In the genomic region with DNA sequence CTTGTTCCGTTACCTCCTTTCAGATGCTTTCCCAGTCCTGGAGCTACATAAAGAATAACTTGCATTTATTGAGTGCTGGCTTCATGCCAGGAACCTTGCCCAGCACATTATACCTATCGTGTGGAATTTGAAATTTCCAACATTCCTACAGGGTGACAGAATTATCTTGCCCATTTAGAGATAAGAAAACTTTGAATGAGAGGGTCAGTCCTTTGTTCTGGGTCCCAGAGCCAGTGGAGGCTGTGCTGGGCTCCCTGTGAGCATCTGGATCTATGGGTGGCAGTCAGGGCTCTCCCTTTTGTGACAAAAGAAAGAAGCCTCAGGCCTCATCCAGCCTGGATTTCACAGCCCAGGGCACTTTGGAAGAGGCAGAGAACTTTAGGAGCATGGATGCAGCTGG, we compare ENCODE assay signal across 26 cellular contexts. TPM values are rescaled to one million over a fixed set of nuclear protein-coding genes. Genes with fewer than 3 reads are reported as not detected.
DNase-seq lines count a peak whose midpoint lies in the region; ATAC-seq and TF ChIP-seq lines count a peak whose summit lies in the region.
"Had no signal": no experiment of that assay in that cellular context is flagged by ENCODE, and none has a peak within 500 bp of the region (broad histone marks: within the 10 kb centered on the region; RNA-seq: fewer than 3 reads in every experiment).

No MANE protein-coding gene starts in this region.

- H3K4me3 ChIP-seq in right atrium auricular region (no peak overlapping the region), testis (no peak overlapping the region)
- H3K4me3 ChIP-seq: dorsolateral prefrontal cortex, transverse colon had no signal

- H3K4me1 ChIP-seq in right atrium auricular region (peaks cover 0 to 18% of the 10 kb centered on the region in 2 donors), testis (peaks cover 29% of the 10 kb centered on the region)

- 58 to 66% methylated on average over 2 of the region's 2 CpGs for WGBS in testis, 2 donors

- no peak for ATAC-seq in left cardiac atrium
- ATAC-seq: activated CD8-positive, alpha-beta T cell treated with anti-CD3 and anti-CD28 coated beads, Interleukin-2, amount 10 ng/mL, durations not matched to agents 7 days and 5 days; activated T-cell treated with anti-CD3 and anti-CD28 coated beads, Interleukin-2, amount 50 U/mL, for 4 hours had no signal

- no peak for TF ChIP-seq POLR2A in testis (IDR thresholded peaks at IDR 0.05)

- peaks cover 5% of the 10 kb centered on the region for H3K27me3 Mint-ChIP-seq in nephron (ENCODE audit: low read depth)

- H3K27me3 ChIP-seq in right atrium auricular region (no peaks in the 10 kb centered on the region), testis (no peaks in the 10 kb centered on the region)
- H3K27me3 ChIP-seq: dorsolateral prefrontal cortex, transverse colon had no signal

- no peaks in the 10 kb centered on the region for H3K9me3 ChIP-seq in right atrium auricular region
- H3K9me3 ChIP-seq in testis, result no peaks in the 10 kb centered on the region
- H3K9me3 ChIP-seq: transverse colon had no signal

- H3K27ac ChIP-seq in right atrium auricular region (no peak overlapping the region), testis (no peak overlapping the region)
- H3K27ac ChIP-seq: transverse colon had no signal

- no peaks in the 10 kb centered on the region for H3K9me3 Mint-ChIP-seq in nephron
- H3K9me3 Mint-ChIP-seq: activated naive CD4-positive, alpha-beta T cell treated with anti-CD3 and anti-CD28 coated beads, Interleukin-2, amount 10 ng/mL, durations not matched to agents 7 days and 5 days; activated T-cell treated with anti-CD3 and anti-CD28 coated beads, Interleukin-2, amount 50 U/mL, for 4 hours; immature natural killer cell had no signal

- H3K4me3 Mint-ChIP-seq in nephron, result peak overlapping the region; percentile 42 to 76 (median 66)
- H3K4me3 Mint-ChIP-seq: activated CD8-positive, alpha-beta T cell treated with anti-CD3 and anti-CD28 coated beads, Interleukin-2, amount 10 ng/mL, durations not matched to agents 7 days and 5 days; activated naive CD4-positive, alpha-beta T cell treated with anti-CD3 and anti-CD28 coated beads, Interleukin-2, amount 10 ng/mL, durations not matched to agents 7 days and 5 days; activated T-cell treated with anti-CD3 and anti-CD28 coated beads, Interleukin-2, amount 50 U/mL, for 4 hours had no signal

- H3K36me3 Mint-ChIP-seq in nephron (ENCODE audit: low read depth), result peaks cover 17% of the 10 kb centered on the region
- H3K36me3 Mint-ChIP-seq: activated naive CD4-positive, alpha-beta T cell treated with anti-CD3 and anti-CD28 coated beads, Interleukin-2, amount 10 ng/mL, durations not matched to agents 7 days and 5 days had no signal

- H3K4me1 Mint-ChIP-seq in nephron, result peaks cover 34% of the 10 kb centered on the region

- DNase-seq in right atrium auricular region (ENCODE audit: low spot score), result peak; percentile 30
- DNase-seq in left cardiac atrium, result no peak
- peak; percentile 33 for DNase-seq in dermis blood vessel endothelial cell
- no peak for DNase-seq in NCI-H2107 treated with DMSO at 0.1 percent for 48 hours (lab: John Stamatoyannopoulos, UW; ENCODE audit: unreplicated experiment)
- DNase-seq in testis, result no peak
- DNase-seq in SHP77 treated with DMSO at 0.1 percent for 48 hours (lab: John Stamatoyannopoulos, UW), result no peak
- DNase-seq in globus pallidus (ENCODE audit: low spot score), result no peak
- DNase-seq: ACHN; activated CD4-positive, CD25-positive, alpha-beta regulatory T cell treated with anti-CD3 and anti-CD28 coated beads, Interleukin-2, amount 50 U/mL, for 72 hours; activated CD8-positive, alpha-beta T cell treated with anti-CD3 and anti-CD28 coated beads, Interleukin-2, amount 10 ng/mL, durations not matched to agents 7 days and 5 days; activated naive CD4-positive, alpha-beta T cell treated with anti-CD3 and anti-CD28 coated beads, Interleukin-2, amount 10 ng/mL, durations not matched to agents 7 days and 5 days; activated T-cell treated with anti-CD3 and anti-CD28 coated beads, Interleukin-2, amount 50 U/mL, for 4 hours; C1 segment of cervical spinal cord; central memory CD4-positive, alpha-beta T cell; dorsolateral prefrontal cortex; H7; immature natural killer cell; KG1; NCI-H345; NCI-H82; stimulated activated CD4-positive, alpha-beta T cell treated with anti-CD3 and anti-CD28 coated beads, Interleukin-4, amount 100 ng/mL, for 1 hour; stimulated activated naive CD4-positive, alpha-beta T cell; transverse colon had no signal

- H3K36me3 ChIP-seq in right atrium auricular region (peaks cover 18% of the 10 kb centered on the region), testis (ENCODE audit: low read depth, missing control alignments) (no peaks in the 10 kb centered on the region)
- H3K36me3 ChIP-seq: transverse colon had no signal

- intact Hi-C loops in left cardiac atrium (cut with DNase I), result no loop called here
- intact Hi-C loops in testis (cut with DNase I; ENCODE audit: low total_unique reads), result no loop called here

- TF ChIP-seq CTCF in right atrium auricular region (IDR thresholded peaks at IDR 0.05), result no peak
- TF ChIP-seq CTCF in nephron (IDR thresholded peaks at IDR 0.05; ENCODE audit: unreplicated experiment in 3 of 3), result no peak
- no peak for TF ChIP-seq CTCF in testis (IDR thresholded peaks at IDR 0.05)

- peak overlapping the region; percentile 65 to 91 (median 82) for H3K27ac Mint-ChIP-seq in nephron
- H3K27ac Mint-ChIP-seq: activated CD8-positive, alpha-beta T cell treated with anti-CD3 and anti-CD28 coated beads, Interleukin-2, amount 10 ng/mL, durations not matched to agents 7 days and 5 days; activated naive CD4-positive, alpha-beta T cell treated with anti-CD3 and anti-CD28 coated beads, Interleukin-2, amount 10 ng/mL, durations not matched to agents 7 days and 5 days had no signal

RNA-seq across cellular contexts. Expression of a gene that starts 3.2 kb away (rescaled TPM):
- total RNA-seq in right atrium auricular region, result 10 to 100 TPM; 24.6 to 52.6 TPM
- total RNA-seq in left cardiac atrium, result 10 to 100 TPM; 27.5 to 32.5 TPM
- 1.5 and 2.7 TPM in 2 replicates for total RNA-seq in dermis blood vessel endothelial cell
- 10 to 100 TPM; 58.6 to 61.8 TPM for total RNA-seq in testis
- polyA plus RNA-seq in testis (ENCODE audit: insufficient read depth, low read depth, low replicate concordance), result 42.0 TPM

RNA-seq across cellular contexts. Expression of a gene that starts 8.7 kb away (rescaled TPM):
- 10 to 100 TPM; 31.7 to 53.8 TPM for total RNA-seq in right atrium auricular region
- 10 to 100 TPM; 36.7 to 44.4 TPM for total RNA-seq in left cardiac atrium
- total RNA-seq in dermis blood vessel endothelial cell, result 4.0 and 4.1 TPM in 2 replicates
- total RNA-seq in testis, result 100 to 1,000 TPM in 1 of 2 donors, 10 to 100 TPM in 1; 83.2 to 131 TPM
- 68.0 TPM for polyA plus RNA-seq in testis (ENCODE audit: insufficient read depth, low read depth, low replicate concordance)

RNA-seq across cellular contexts. Expression of a gene that starts 28.5 kb away (rescaled TPM):
- 10 to 100 TPM in 1 of 2 donors, not detected in 1; 21.6 TPM for total RNA-seq in right atrium auricular region
- total RNA-seq in left cardiac atrium, result not detected
- 8.5 TPM in 1 of 2 replicates, not detected in the other for total RNA-seq in dermis blood vessel endothelial cell
- not detected for total RNA-seq in testis
- not detected for polyA plus RNA-seq in testis (ENCODE audit: insufficient read depth, low read depth, low replicate concordance)
- total RNA-seq: H7, pulmonary artery endothelial cell had no signal

RNA-seq across cellular contexts. Expression of a gene that starts 39.5 kb away (rescaled TPM):
- total RNA-seq in right atrium auricular region (10 to 100 TPM; 16.1 to 17.9 TPM), left cardiac atrium (10 to 100 TPM; 13.1 to 25.8 TPM), dermis blood vessel endothelial cell (32.0 and 40.4 TPM in 2 replicates), testis (10 to 100 TPM; 54.4 to 54.5 TPM)
- 35.0 TPM for polyA plus RNA-seq in testis (ENCODE audit: insufficient read depth, low read depth, low replicate concordance)

RNA-seq across cellular contexts. Expression of a gene that starts 39.7 kb away (rescaled TPM):
- total RNA-seq in right atrium auricular region, result under 1 TPM in 1 of 2 donors, not detected in 1; 0.59 TPM
- not detected for total RNA-seq in left cardiac atrium
- total RNA-seq in dermis blood vessel endothelial cell, result not detected in 2 replicates
- total RNA-seq in testis, result 1 to 10 TPM; 2.8 to 3.0 TPM
- polyA plus RNA-seq in testis (ENCODE audit: insufficient read depth, low read depth, low replicate concordance), result 4.1 TPM
- total RNA-seq: activated CD8-positive, alpha-beta T cell treated with anti-CD3 and anti-CD28 coated beads, Interleukin-2, amount 10 ng/mL, durations not matched to agents 7 days and 5 days; H7; mucosa of gallbladder; transverse colon had no signal
- polyA plus RNA-seq: immature natural killer cell had no signal

Comparison
In these comparisons a context has a peak if more than half of its experiments do, and no peak if none do; other contexts are left out.
1. DNase-seq: peak in right atrium auricular region (single experiment) and dermis blood vessel endothelial cell (single experiment); none in left cardiac atrium (single experiment), NCI-H2107 treated with DMSO at 0.1 percent for 48 hours (single experiment), testis (single experiment), SHP77 treated with DMSO at 0.1 percent for 48 hours (single experiment) and globus pallidus (single experiment).